ENCODE assay signal across 2 cellular contexts in genomic region chr15:63050737-63051700, GRCh38.
TF ChIP-seq lines count a peak whose summit lies in the region.

No MANE protein-coding gene starts in this region.

TF ChIP-seq in A549, 52 proteins besides CTCF, POLR2A, EP300 and RAD21 (continues in another document):
- TF ChIP-seq BCL3 (IDR thresholded peaks at IDR 0.05) (no peak), ELK1 (IDR thresholded peaks at IDR 0.05; ENCODE audit: low read depth, low read length) (no peak), ESRRA (IDR thresholded peaks at IDR 0.05; ENCODE audit: borderline replicate concordance, low read length) (no peak), FOSL2 (IDR thresholded peaks at IDR 0.05) (no peak), FOSL2 (CRISPR knock-in tag; IDR thresholded peaks at IDR 0.05) (peak; percentile 36; the same call in 1 of the 2 replicates), CEBPB (IDR thresholded peaks at IDR 0.05) (no peak), JUNB (IDR thresholded peaks at IDR 0.05) (no peak), HOXB13 (CRISPR knock-in tag; IDR thresholded peaks at IDR 0.05; ENCODE audit: low read depth) (peak; percentile 47; the same call in 1 of the 2 replicates), HEYL (CRISPR knock-in tag; IDR thresholded peaks at IDR 0.05) (no peak), HOXB5 (CRISPR knock-in tag; IDR thresholded peaks at IDR 0.05) (0 out of 2 replicates have a peak, but pooled peaks have one; percentile 38), FOXS1 (CRISPR knock-in tag; IDR thresholded peaks at IDR 0.05) (peak; percentile 8; the same call in 1 of the 2 replicates), CBX2 (IDR thresholded peaks at IDR 0.05; ENCODE audit: borderline replicate concordance, low read depth) (no peak), NFE2L2 (conservative IDR thresholded peaks at IDR 0.05; ENCODE audit: low read length) (no peak), USF2 (IDR thresholded peaks at IDR 0.05) (no peak), SREBF2 (IDR thresholded peaks at IDR 0.05) (no peak), FOSB (CRISPR knock-in tag; IDR thresholded peaks at IDR 0.05) (peak; percentile 77; the same call in 1 of the 2 replicates), HOXA7 (CRISPR knock-in tag; IDR thresholded peaks at IDR 0.05) (no peak), EHF (CRISPR knock-in tag; IDR thresholded peaks at IDR 0.05) (peak; percentile 74), BHLHE40 (IDR thresholded peaks at IDR 0.05; ENCODE audit: low read depth, low read length) (no peak), HES2 (IDR thresholded peaks at IDR 0.05) (no peak), MYC (IDR thresholded peaks at IDR 0.05; ENCODE audit: borderline replicate concordance, low read length) (no peak), TP53 (CRISPR knock-in tag; IDR thresholded peaks at IDR 0.05) (no peak), SMC3 (IDR thresholded peaks at IDR 0.05) (no peak), CHD4 (IDR thresholded peaks at IDR 0.05; ENCODE audit: borderline replicate concordance) (no peak), PHF8 (IDR thresholded peaks at IDR 0.05; ENCODE audit: borderline replicate concordance, low read depth) (no peak), CHD2 (IDR thresholded peaks at IDR 0.05; ENCODE audit: low read length, partially characterized antibody) (no peak), MAZ (IDR thresholded peaks at IDR 0.05; ENCODE audit: borderline replicate concordance, low read depth, low read length) (no peak), ZC3H11A (IDR thresholded peaks at IDR 0.05) (no peak), ZSCAN20 (CRISPR knock-in tag; IDR thresholded peaks at IDR 0.05) (peak; percentile 37; the same call in 1 of the 2 replicates), ZFP36 (IDR thresholded peaks at IDR 0.05; ENCODE audit: borderline replicate concordance, partially characterized antibody) (peak; percentile 63), EHMT2 (IDR thresholded peaks at IDR 0.05; ENCODE audit: low read depth) (no peak), JUN (IDR thresholded peaks at IDR 0.05) (peak in 1 of 2 experiments; percentile 5; a peak in 2 of 5 replicates), CBX8 (IDR thresholded peaks at IDR 0.05) (no peak), RARB (CRISPR knock-in tag; IDR thresholded peaks at IDR 0.05) (no peak), HMGXB4 (CRISPR knock-in tag; IDR thresholded peaks at IDR 0.05; ENCODE audit: borderline replicate concordance) (peak; percentile 47; the same call in 1 of the 2 replicates)

TF ChIP-seq in IMR-90, 13 proteins besides CTCF, POLR2A, EP300 and RAD21:
- TF ChIP-seq RCOR1 (IDR thresholded peaks at IDR 0.05; ENCODE audit: insufficient replicate concordance, low read length) (no peak), MAFK (IDR thresholded peaks at IDR 0.05; ENCODE audit: low read depth, low read length) (peak; percentile 33), BHLHE40 (IDR thresholded peaks at IDR 0.05; ENCODE audit: low read depth, low read length) (no peak), NFE2L2 (IDR thresholded peaks at IDR 0.05; ENCODE audit: low read depth, low read length) (no peak), ELK1 (IDR thresholded peaks at IDR 0.05; ENCODE audit: borderline replicate concordance, low read depth, low read length) (no peak)
